ENCODE assay signal across 11 cellular contexts in genomic region chr20:420721-421574, GRCh38. TPM values are rescaled to one million over a fixed set of nuclear protein-coding genes. Genes with fewer than 3 reads are reported as not detected.
DNase-seq lines count a peak whose midpoint lies in the region; ATAC-seq and TF ChIP-seq lines count a peak whose summit lies in the region.
"Had no signal": no experiment of that assay in that cellular context is flagged by ENCODE, and none has a peak within 500 bp of the region (broad histone marks: within the 10 kb centered on the region; RNA-seq: fewer than 3 reads in every experiment).

No MANE protein-coding gene starts in this region.

- no peaks in the 10 kb centered on the region for H3K79me2 ChIP-seq in H9 (ENCODE audit: insufficient read depth, low read length)

- no peak overlapping the region for H3K27ac ChIP-seq in H9 (ENCODE audit: insufficient read length, low read depth, low read length)
- H3K27ac ChIP-seq in SJCRH30 = no peak overlapping the region
- H3K27ac ChIP-seq: psoas muscle had no signal

- no peaks in the 10 kb centered on the region for H3K27me3 ChIP-seq in H9 (ENCODE audit: insufficient read depth, low read length)
- no peaks in the 10 kb centered on the region for H3K27me3 ChIP-seq in SJCRH30

- H3K27ac Mint-ChIP-seq in H9 = no peak overlapping the region
- peak overlapping the region in 1 of 2 donors; percentile 39 for H3K27ac Mint-ChIP-seq in natural killer cell treated with Interleukin-12 subunit alpha and Interleukin-12 subunit beta and Interleukin-15 and Interleukin-18, amount 100 ng/mL, for 72 hours

- peaks cover 39 to 63% (median 55%) of the 10 kb centered on the region in 3 experiments for H3K36me3 Mint-ChIP-seq in H9 (ENCODE audit: insufficient read depth in 1 of 3, low read depth in 3 of 3)
- H3K36me3 Mint-ChIP-seq in natural killer cell treated with Interleukin-12 subunit alpha and Interleukin-12 subunit beta and Interleukin-15 and Interleukin-18, amount 100 ng/mL, for 72 hours = peaks cover 22% of the 10 kb centered on the region

- H3K14ac ChIP-seq in H9 (ENCODE audit: insufficient read depth, low read length) = no peak overlapping the region

- peaks cover 0 to 7% of the 10 kb centered on the region in 2 experiments; a peak in 3 of 5 replicates for H3K9me3 Mint-ChIP-seq in H9
- no peaks in the 10 kb centered on the region for H3K9me3 Mint-ChIP-seq in natural killer cell treated with Interleukin-12 subunit alpha and Interleukin-12 subunit beta and Interleukin-15 and Interleukin-18, amount 100 ng/mL, for 72 hours
- H3K9me3 Mint-ChIP-seq: T-helper 1 cell treated with Interleukin-12 subunit alpha and Interleukin-12 subunit beta and Interleukin-4 antibody, amounts not matched to agents 30 μg/mL and 1 μg/mL, for 36 hours had no signal

- H2BK12ac ChIP-seq in H9 (ENCODE audit: insufficient read length, low read depth, low read length) = no peak overlapping the region

- H3K4me1 Mint-ChIP-seq in H9 = no peaks in the 10 kb centered on the region
- peaks cover 12 to 21% of the 10 kb centered on the region in 2 donors for H3K4me1 Mint-ChIP-seq in natural killer cell treated with Interleukin-12 subunit alpha and Interleukin-12 subunit beta and Interleukin-15 and Interleukin-18, amount 100 ng/mL, for 72 hours (ENCODE audit: low read depth in 2 of 2)

- no peaks in the 10 kb centered on the region for H4K20me1 ChIP-seq in H9 (ENCODE audit: control insufficient read depth, insufficient read depth, insufficient read length)

- no CpG with 5 or more reads among the region's 49 CpGs for WGBS in H9 (ENCODE audit: extremely low coverage, insufficient read length, low lambda C conversion rate)

- H3K23me2 ChIP-seq in H9 (ENCODE audit: insufficient read length, low read depth, low read length, poor library complexity, severe bottlenecking) = no peaks in the 10 kb centered on the region

- DNase-seq in NOMO-1 (lab: John Stamatoyannopoulos, UW; ENCODE audit: unreplicated experiment in 2 of 2) = peak; percentile 3
- DNase-seq in NOMO-1 treated with dmso at 0.1 percent for 144 hours (lab: John Stamatoyannopoulos, UW; ENCODE audit: unreplicated experiment) = no peak
- DNase-seq in H9 = peak; percentile 49
- DNase-seq in SK-MEL-5 (ENCODE audit: low read depth, low spot score) = peak; percentile 64
- no peak for DNase-seq in natural killer cell treated with Interleukin-12 subunit alpha and Interleukin-12 subunit beta and Interleukin-15 and Interleukin-18, amount 100 ng/mL, for 72 hours (ENCODE audit: low spot score)
- no peak for DNase-seq in NCI-H524 treated with DMSO at 0.1 percent for 48 hours (lab: John Stamatoyannopoulos, UW)
- no peak for DNase-seq in SJCRH30
- DNase-seq: psoas muscle had no signal

- peak; percentile 43 to 45 for ATAC-seq in natural killer cell treated with Interleukin-12 subunit alpha and Interleukin-12 subunit beta and Interleukin-15 and Interleukin-18, amount 100 ng/mL, for 72 hours
- no peak for ATAC-seq in GM21390 (IDR thresholded peaks at IDR 0.05; ENCODE audit: unreplicated experiment)
- ATAC-seq: psoas muscle had no signal

- no peak overlapping the region for H2AFZ ChIP-seq in H9 (ENCODE audit: low read length)

- no peak overlapping the region for H3K56ac ChIP-seq in H9 (ENCODE audit: insufficient read length, low read depth, low read length)

- no peak overlapping the region for H3K23ac ChIP-seq in H9 (ENCODE audit: insufficient read length, low read depth, low read length)

- no peak overlapping the region for H3T11ph ChIP-seq in H9 (ENCODE audit: low read length)

- no peak overlapping the region for H3K9ac ChIP-seq in H9 (ENCODE audit: extremely low read depth, insufficient read length, low read length)

- no peak overlapping the region for H3K4me3 ChIP-seq in SJCRH30
- H3K4me3 ChIP-seq: HAP-1, psoas muscle had no signal

- H3K36me3 ChIP-seq in SJCRH30 = peaks cover 14% of the 10 kb centered on the region; the same call in 1 of the 2 replicates

- in situ Hi-C loops in SK-MEL-5 (cut with HindIII; ENCODE audit: low pct_unique_long_range_greater_than_20kb, low sequenced_read_pairs) = no loop called here

- H2BK5ac ChIP-seq in H9 (ENCODE audit: insufficient read length, low read length) = no peak overlapping the region

- no peak for TF ChIP-seq CTCF in H9 (conservative IDR thresholded peaks at IDR 0.05)

- H2BK15ac ChIP-seq in H9 (ENCODE audit: low read depth, low read length) = 0 out of 2 replicates have a peak overlapping the region, but pooled peaks have one; percentile 37

- no peak overlapping the region for H2BK20ac ChIP-seq in H9 (ENCODE audit: low read depth, low read length, poor library complexity, severe bottlenecking)

- H3K9me3 ChIP-seq in H9 (ENCODE audit: control insufficient read depth, low read depth, low read length) (no peaks in the 10 kb centered on the region), SJCRH30 (replicated peaks) (no peaks in the 10 kb centered on the region)
- H3K9me3 ChIP-seq: HAP-1, psoas muscle had no signal

- H3K4me1 ChIP-seq in H9 (ENCODE audit: insufficient read depth, low read length) (no peaks in the 10 kb centered on the region), SJCRH30 (0 out of 2 replicates have a peak, but pooled peaks cover 3% of the 10 kb centered on the region)
- H3K4me1 ChIP-seq: HAP-1 had no signal

- H2BK120ac ChIP-seq in H9 (ENCODE audit: low read depth, low read length, poor library complexity, severe bottlenecking) = no peak overlapping the region

- no peak overlapping the region for H3K4me3 Mint-ChIP-seq in H9
- H3K4me3 Mint-ChIP-seq in natural killer cell treated with Interleukin-12 subunit alpha and Interleukin-12 subunit beta and Interleukin-15 and Interleukin-18, amount 100 ng/mL, for 72 hours = no peak overlapping the region
- H3K4me3 Mint-ChIP-seq: T-helper 1 cell treated with Interleukin-12 subunit alpha and Interleukin-12 subunit beta and Interleukin-4 antibody, amounts not matched to agents 30 μg/mL and 1 μg/mL, for 36 hours had no signal

- H2AK5ac ChIP-seq in H9 (ENCODE audit: insufficient read length, low read length) = no peak overlapping the region

- H4K91ac ChIP-seq in H9 (ENCODE audit: insufficient read length, low read depth, low read length) = no peak overlapping the region

- H3K4me2 ChIP-seq in H9 (ENCODE audit: insufficient read depth, insufficient read length, low read length) = no peak overlapping the region

- no peaks in the 10 kb centered on the region for H3K79me1 ChIP-seq in H9 (ENCODE audit: insufficient read depth, low read depth, low read length, poor library complexity, severe bottlenecking)

- H4K8ac ChIP-seq in H9 (replicated peaks; ENCODE audit: insufficient read length, low read depth, low read length) = no peak overlapping the region

- no peak overlapping the region for H3K4ac ChIP-seq in H9 (ENCODE audit: low read depth, low read length)

- no peak overlapping the region for H3K18ac ChIP-seq in H9 (ENCODE audit: insufficient read length, low read depth, low read length)

- no peak overlapping the region for H4K5ac ChIP-seq in H9 (ENCODE audit: insufficient read length, low read depth, low read length)

- peaks cover 2% of the 10 kb centered on the region; the same call in 1 of the 2 replicates for H3K27me3 Mint-ChIP-seq in H9 (ENCODE audit: low read depth)
- H3K27me3 Mint-ChIP-seq in natural killer cell treated with Interleukin-12 subunit alpha and Interleukin-12 subunit beta and Interleukin-15 and Interleukin-18, amount 100 ng/mL, for 72 hours = no peaks in the 10 kb centered on the region

RNA-seq across cellular contexts. Expression of gene RBCK1, which starts 12.8 kb away (rescaled TPM):
- total RNA-seq in H9 (2021) = 46.8 and 50.8 TPM in 2 replicates
- total RNA-seq in SK-MEL-5 (2014; rRNA removed; shearing (Covaris generic)) = 51.1 and 58.0 TPM in 2 replicates
- polyA plus RNA-seq in SK-MEL-5 (2015; cell fraction: cytosol; rRNA removed) = 119 and 134 TPM in 2 replicates
- polyA plus RNA-seq in SK-MEL-5 (2015; cell fraction: nucleus; rRNA removed) = 131 and 134 TPM in 2 replicates
- 100 to 1,000 TPM; 157 to 159 TPM for total RNA-seq in natural killer cell treated with Interleukin-12 subunit alpha and Interleukin-12 subunit beta and Interleukin-15 and Interleukin-18, amount 100 ng/mL, for 72 hours
- 26.1 and 28.5 TPM in 2 replicates for total RNA-seq in SJCRH30 (2014; rRNA removed; shearing (Covaris generic))

RNA-seq across cellular contexts. Expression of gene TRIB3, which starts 40.4 kb away (rescaled TPM):
- 20.0 and 20.8 TPM in 2 replicates for total RNA-seq in H9 (2021)
- 146 and 157 TPM in 2 replicates for total RNA-seq in SK-MEL-5 (2014; rRNA removed; shearing (Covaris generic))
- 194 and 200 TPM in 2 replicates for polyA plus RNA-seq in SK-MEL-5 (2015; cell fraction: cytosol; rRNA removed)
- polyA plus RNA-seq in SK-MEL-5 (2015; cell fraction: nucleus; rRNA removed) = 55.7 and 57.4 TPM in 2 replicates
- total RNA-seq in natural killer cell treated with Interleukin-12 subunit alpha and Interleukin-12 subunit beta and Interleukin-15 and Interleukin-18, amount 100 ng/mL, for 72 hours = 10 to 100 TPM; 18.0 to 21.6 TPM
- total RNA-seq in SJCRH30 (2014; rRNA removed; shearing (Covaris generic)) = 11.3 and 12.4 TPM in 2 replicates

RNA-seq across cellular contexts. Expression of gene TBC1D20, which starts 41.4 kb away (rescaled TPM):
- 16.8 and 17.9 TPM in 2 replicates for total RNA-seq in H9 (2021)
- 62.5 and 63.0 TPM in 2 replicates for total RNA-seq in SK-MEL-5 (2014; rRNA removed; shearing (Covaris generic))
- 82.6 and 95.7 TPM in 2 replicates for polyA plus RNA-seq in SK-MEL-5 (2015; cell fraction: cytosol; rRNA removed)
- 94.4 and 114 TPM in 2 replicates for polyA plus RNA-seq in SK-MEL-5 (2015; cell fraction: nucleus; rRNA removed)
- total RNA-seq in natural killer cell treated with Interleukin-12 subunit alpha and Interleukin-12 subunit beta and Interleukin-15 and Interleukin-18, amount 100 ng/mL, for 72 hours = 10 to 100 TPM; 46.4 to 56.8 TPM
- total RNA-seq in SJCRH30 (2014; rRNA removed; shearing (Covaris generic)) = 31.8 and 33.0 TPM in 2 replicates

Comparison
In these comparisons a context has a peak if more than half of its experiments do, and no peak if none do; other contexts are left out.
1. DNase-seq: peak in NOMO-1 (2 of 2), H9 (single experiment) and SK-MEL-5 (single experiment); none in NOMO-1 treated with dmso at 0.1 percent for 144 hours (single experiment), natural killer cell treated with Interleukin-12 subunit alpha and Interleukin-12 subunit beta and Interleukin-15 and Interleukin-18, amount 100 ng/mL, for 72 hours (single experiment), NCI-H524 treated with DMSO at 0.1 percent for 48 hours (single experiment) and SJCRH30 (0 of 2).